8 cellular contexts compared by ENCODE assay signal in the genomic region with DNA sequence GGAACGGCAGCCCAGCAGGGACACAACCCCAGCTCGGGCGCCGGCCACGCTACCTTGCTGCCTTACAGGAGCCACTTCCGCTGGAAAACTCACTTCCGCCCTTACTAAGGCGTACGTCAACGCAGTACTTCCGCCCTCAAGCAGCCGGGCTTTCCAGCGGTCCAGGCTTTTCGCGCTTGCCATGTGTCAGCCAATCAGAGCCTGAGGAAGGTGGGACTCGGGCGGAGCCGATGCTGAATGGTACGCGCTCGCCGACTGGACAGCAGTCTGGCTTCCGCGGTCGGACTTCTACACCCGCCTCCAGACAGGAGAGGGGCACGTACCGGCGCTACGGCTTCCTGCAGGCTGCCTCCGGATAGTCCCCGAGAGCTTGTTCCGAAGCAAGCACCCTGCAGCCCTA. TPM values are rescaled to one million over a fixed set of nuclear protein-coding genes. Genes with fewer than 3 reads are reported as not detected.
DNase-seq lines count a peak whose midpoint lies in the region; ATAC-seq and TF ChIP-seq lines count a peak whose summit lies in the region.
"Not testable (repeated sequence)": the region's sequence is repeated elsewhere in the genome, so short reads cannot be mapped to it uniquely, and the experiment has no call there.

BOLA2 (minus strand) TSS at position 83 of the 400 bp plus-strand sequence. CDS start 98 bp downstream, outside the sequence.
SLX1B (plus strand) TSS at position 265 of the 400 bp plus-strand sequence.

- CTCF ChIA-PET in activated CD8-positive, alpha-beta T cell treated with anti-CD3 and anti-CD28 coated beads, Interleukin-2, amount 10 ng/mL, durations not matched to agents 7 days and 5 days (lab: Charles Lee) = not testable (repeated sequence)

- POLR2A ChIA-PET in activated CD8-positive, alpha-beta T cell treated with anti-CD3 and anti-CD28 coated beads, Interleukin-2, amount 10 ng/mL, durations not matched to agents 7 days and 5 days (lab: Charles Lee) = not testable (repeated sequence)

- TF ChIP-seq CTCF in upper lobe of left lung (IDR thresholded peaks at IDR 0.05) = not testable (repeated sequence)

- not testable (repeated sequence) for TF ChIP-seq POLR2A in GM18505 (IDR thresholded peaks at IDR 0.05; ENCODE audit: borderline replicate concordance, extremely low read depth, insufficient read depth, insufficient read length); upper lobe of left lung (IDR thresholded peaks at IDR 0.05)

- H3K4me3 ChIP-seq in esophagus (ENCODE audit: low read depth in 1 of 2, low read length in 2 of 2); mononuclear cell (ENCODE audit: low read length); upper lobe of left lung: not testable (repeated sequence)

- H3K27me3 Mint-ChIP-seq in activated CD8-positive, alpha-beta T cell treated with anti-CD3 and anti-CD28 coated beads, Interleukin-2, amount 10 ng/mL, durations not matched to agents 7 days and 5 days (ENCODE audit: low read depth) = not testable (repeated sequence)

- not testable (repeated sequence) for H3K36me3 ChIP-seq in esophagus (ENCODE audit: control insufficient read depth in 2 of 2, insufficient read depth in 2 of 2, low read length in 1 of 2); upper lobe of left lung

- not testable (repeated sequence) for H3K27ac ChIP-seq in esophagus (ENCODE audit: low read depth in 2 of 2, low read length in 1 of 2); upper lobe of left lung

- not testable (repeated sequence) for H3K36me3 Mint-ChIP-seq in activated CD8-positive, alpha-beta T cell treated with anti-CD3 and anti-CD28 coated beads, Interleukin-2, amount 10 ng/mL, durations not matched to agents 7 days and 5 days (ENCODE audit: low read depth)

- not testable (repeated sequence) for TF ChIP-seq EP300 in upper lobe of left lung (IDR thresholded peaks at IDR 0.05)

- not testable (repeated sequence) for H3K4me1 ChIP-seq in esophagus (ENCODE audit: control insufficient read depth in 2 of 2, insufficient read depth in 2 of 2, low read length in 1 of 2); mononuclear cell (ENCODE audit: insufficient read depth, low read length); upper lobe of left lung

- H3K27ac Mint-ChIP-seq in activated CD8-positive, alpha-beta T cell treated with anti-CD3 and anti-CD28 coated beads, Interleukin-2, amount 10 ng/mL, durations not matched to agents 7 days and 5 days = not testable (repeated sequence)

- WGBS in esophagus, 2 donors = no CpG with 5 or more reads among the region's 33 CpGs
- WGBS in upper lobe of left lung, 2 donors = no CpG with 5 or more reads among the region's 33 CpGs

- not testable (repeated sequence) for H3K4me1 Mint-ChIP-seq in activated CD8-positive, alpha-beta T cell treated with anti-CD3 and anti-CD28 coated beads, Interleukin-2, amount 10 ng/mL, durations not matched to agents 7 days and 5 days (ENCODE audit: low read depth)

- H3K9me3 Mint-ChIP-seq in activated CD8-positive, alpha-beta T cell treated with anti-CD3 and anti-CD28 coated beads, Interleukin-2, amount 10 ng/mL, durations not matched to agents 7 days and 5 days (ENCODE audit: insufficient read depth) = not testable (repeated sequence)

- H3K27me3 ChIP-seq in esophagus (ENCODE audit: control insufficient read depth in 1 of 2, insufficient read depth in 2 of 2, low read length in 2 of 2); mononuclear cell (ENCODE audit: insufficient read depth, low read length); upper lobe of left lung: not testable (repeated sequence)

- DNase-seq in activated CD8-positive, alpha-beta T cell treated with anti-CD3 and anti-CD28 coated beads, Interleukin-2, amount 10 ng/mL, durations not matched to agents 7 days and 5 days; upper lobe of left lung: not testable (repeated sequence)

- not testable (repeated sequence) for H3K9me3 ChIP-seq in esophagus (ENCODE audit: control insufficient read depth in 2 of 2, insufficient read depth in 1 of 2, low read depth in 1 of 2, low read length in 1 of 2); mononuclear cell (ENCODE audit: low read depth, low read length); upper lobe of left lung

- not testable (repeated sequence) for H3K4me3 Mint-ChIP-seq in activated CD8-positive, alpha-beta T cell treated with anti-CD3 and anti-CD28 coated beads, Interleukin-2, amount 10 ng/mL, durations not matched to agents 7 days and 5 days

- ATAC-seq in GM18505 (IDR thresholded peaks at IDR 0.05; ENCODE audit: unreplicated experiment) (peak; percentile 78), GM21390 (IDR thresholded peaks at IDR 0.05; ENCODE audit: unreplicated experiment) (peak; percentile 77), HG02938 (IDR thresholded peaks at IDR 0.05; ENCODE audit: unreplicated experiment) (peak; percentile 86), HG03575 (IDR thresholded peaks at IDR 0.05; ENCODE audit: extremely low read depth, insufficient number of reproducible peaks, low FRiP score, unreplicated experiment) (peak; percentile 59), upper lobe of left lung (ENCODE audit: low FRiP score in 2 of 2) (peak; percentile 98)
- peak; percentile 89 for ATAC-seq in activated CD8-positive, alpha-beta T cell treated with anti-CD3 and anti-CD28 coated beads, Interleukin-2, amount 10 ng/mL, durations not matched to agents 7 days and 5 days

RNA-seq across cellular contexts. Expression of gene BOLA2, which starts in this region (rescaled TPM):
- total RNA-seq in activated CD8-positive, alpha-beta T cell treated with anti-CD3 and anti-CD28 coated beads, Interleukin-2, amount 10 ng/mL, durations not matched to agents 7 days and 5 days = 10 to 100 TPM; 10.9 to 12.9 TPM
- polyA plus RNA-seq in esophagus = 10 to 100 TPM; 18.8 to 26.0 TPM
- total RNA-seq in mononuclear cell = 12.9 TPM
- 10 to 100 TPM in 4 of 6 donors, 1 to 10 TPM in 2; 3.9 to 19.9 (median 13.1) TPM for total RNA-seq in upper lobe of left lung

RNA-seq across cellular contexts. Expression of gene SLX1B, which starts in this region (rescaled TPM):
- 10 to 100 TPM; 49.2 to 68.4 TPM for total RNA-seq in activated CD8-positive, alpha-beta T cell treated with anti-CD3 and anti-CD28 coated beads, Interleukin-2, amount 10 ng/mL, durations not matched to agents 7 days and 5 days
- 10 to 100 TPM; 16.4 to 19.0 TPM for polyA plus RNA-seq in esophagus
- total RNA-seq in mononuclear cell = 10.9 TPM
- total RNA-seq in upper lobe of left lung = 10 to 100 TPM in 4 of 6 donors, 1 to 10 TPM in 1, not detected in 1; 9.6 to 28.0 (median 12.3) TPM
